In genomic region chr7:9100289-9100688, GRCh38 we compare ENCODE assay signal across 34 cellular contexts.
"Had no signal": no experiment of that assay in that cellular context is flagged by ENCODE, and none has a peak within 500 bp of the region (broad histone marks: within the 10 kb centered on the region; RNA-seq: fewer than 3 reads in every experiment).

No MANE protein-coding gene starts in this region.

- DNase-seq: activated B cell treated with CpG ODN at 0.5 μM for 24 hours; activated CD4-positive, alpha-beta memory T cell treated with anti-CD3 and anti-CD28 coated beads for 36 hours; activated CD4-positive, alpha-beta T cell treated with anti-CD3 and anti-CD28 coated beads for 48 hours; activated CD4-positive, alpha-beta T cell treated with anti-CD3 and anti-CD28 coated beads, Interleukin-2, amount 50 U/mL, for 1 hour; activated CD8-positive, alpha-beta memory T cell treated with anti-CD3 and anti-CD28 coated beads, Interleukin-2, amount 10 ng/mL, durations not matched to agents 7 days and 5 days; activated CD8-positive, alpha-beta memory T cell treated with anti-CD3 and anti-CD28 coated beads, Interleukin-2, amount 50 U/mL, for 4 hours; activated CD8-positive, alpha-beta T cell treated with anti-CD3 and anti-CD28 coated beads, Interleukin-2, amount 10 ng/mL, durations not matched to agents 7 days and 5 days; activated effector memory CD4-positive, alpha-beta T cell treated with anti-CD3 and anti-CD28 coated beads, Interleukin-2, amount 50 U/mL, for 16 hours; activated naive CD4-positive, alpha-beta T cell treated with anti-CD3 and anti-CD28 coated beads for 36 hours; activated naive CD8-positive, alpha-beta T cell treated with anti-CD3 and anti-CD28 coated beads for 36 hours; activated naive CD8-positive, alpha-beta T cell treated with anti-CD3 and anti-CD28 coated beads, Interleukin-2, amount 50 U/mL, for 24 hours; activated T-cell treated with anti-CD3 and anti-CD28 coated beads, Interleukin-2, amount 50 U/mL, for 1 hour; activated T-cell treated with anti-CD3 and anti-CD28 coated beads, Interleukin-2, amount 50 U/mL, for 48 hours; adrenal gland; amygdala; aorta; body of pancreas; caudate nucleus; colonic mucosa; effector CD8-positive, alpha-beta T cell; esophagus squamous epithelium; foreskin melanocyte; heart right ventricle; T-helper 17 cell; T1000; WERI-Rb-1 had no signal

- H3K27me3 Mint-ChIP-seq: activated B cell treated with CpG ODN at 0.5 μM for 24 hours; activated CD4-positive, alpha-beta memory T cell treated with anti-CD3 and anti-CD28 coated beads for 36 hours; activated CD8-positive, alpha-beta memory T cell treated with anti-CD3 and anti-CD28 coated beads, Interleukin-2, amount 10 ng/mL, durations not matched to agents 7 days and 5 days; activated naive CD4-positive, alpha-beta T cell treated with anti-CD3 and anti-CD28 coated beads, Interleukin-2, amount 50 U/mL, for 24 hours; activated naive CD8-positive, alpha-beta T cell treated with anti-CD3 and anti-CD28 coated beads for 36 hours; activated naive CD8-positive, alpha-beta T cell treated with anti-CD3 and anti-CD28 coated beads, Interleukin-2, amount 50 U/mL, for 24 hours; T-helper 17 cell had no signal

- H3K4me3 ChIP-seq: adrenal gland, body of pancreas, colonic mucosa, esophagus squamous epithelium, gastroesophageal sphincter, heart right ventricle had no signal

- H3K4me3 Mint-ChIP-seq: activated B cell treated with CpG ODN at 0.5 μM for 24 hours; activated CD4-positive, alpha-beta memory T cell treated with anti-CD3 and anti-CD28 coated beads for 36 hours; activated CD8-positive, alpha-beta memory T cell treated with anti-CD3 and anti-CD28 coated beads, Interleukin-2, amount 10 ng/mL, durations not matched to agents 7 days and 5 days; activated CD8-positive, alpha-beta T cell treated with anti-CD3 and anti-CD28 coated beads, Interleukin-2, amount 10 ng/mL, durations not matched to agents 7 days and 5 days; activated naive CD4-positive, alpha-beta T cell treated with anti-CD3 and anti-CD28 coated beads for 36 hours; activated naive CD4-positive, alpha-beta T cell treated with anti-CD3 and anti-CD28 coated beads, Interleukin-2, amount 50 U/mL, for 24 hours; activated naive CD8-positive, alpha-beta T cell treated with anti-CD3 and anti-CD28 coated beads for 36 hours; activated naive CD8-positive, alpha-beta T cell treated with anti-CD3 and anti-CD28 coated beads, Interleukin-2, amount 50 U/mL, for 24 hours; activated T-helper 1 cell treated with anti-CD3 and anti-CD28 coated beads, Interleukin-12 subunit alpha, Interleukin-12 subunit beta, Interleukin-2, Interleukin-4 antibody, amounts not matched to agents 30 ng/mL and 10 ng/mL and 1 ng/mL, durations not matched to agents 14 hours and 24 hours and 36 hours; T-helper 17 cell; T-helper 2 cell treated with Interferon-gamma antibody and Interleukin-4, amounts not matched to agents 5 μg/mL and 100 μg/mL, for 36 hours had no signal

- H3K4me1 ChIP-seq: adrenal gland, body of pancreas, colonic mucosa, esophagus squamous epithelium, gastroesophageal sphincter, heart right ventricle had no signal

- H3K9me3 ChIP-seq: adrenal gland, body of pancreas, colonic mucosa, esophagus squamous epithelium had no signal

- H3K27ac ChIP-seq: adrenal gland, body of pancreas, colonic mucosa, epithelial cell of prostate, esophagus squamous epithelium, gastroesophageal sphincter, heart right ventricle, WERI-Rb-1 had no signal

- H3K27ac Mint-ChIP-seq: activated B cell treated with CpG ODN at 0.5 μM for 24 hours; activated CD4-positive, alpha-beta memory T cell treated with anti-CD3 and anti-CD28 coated beads for 36 hours; activated CD8-positive, alpha-beta memory T cell treated with anti-CD3 and anti-CD28 coated beads, Interleukin-2, amount 10 ng/mL, durations not matched to agents 7 days and 5 days; activated CD8-positive, alpha-beta T cell treated with anti-CD3 and anti-CD28 coated beads, Interleukin-2, amount 10 ng/mL, durations not matched to agents 7 days and 5 days; activated naive CD4-positive, alpha-beta T cell treated with anti-CD3 and anti-CD28 coated beads for 36 hours; activated naive CD4-positive, alpha-beta T cell treated with anti-CD3 and anti-CD28 coated beads, Interleukin-2, amount 50 U/mL, for 24 hours; activated naive CD8-positive, alpha-beta T cell treated with anti-CD3 and anti-CD28 coated beads for 36 hours; activated naive CD8-positive, alpha-beta T cell treated with anti-CD3 and anti-CD28 coated beads, Interleukin-2, amount 50 U/mL, for 24 hours; activated T-helper 1 cell treated with anti-CD3 and anti-CD28 coated beads, Interleukin-12 subunit alpha, Interleukin-12 subunit beta, Interleukin-2, Interleukin-4 antibody, amounts not matched to agents 30 ng/mL and 10 ng/mL and 1 ng/mL, durations not matched to agents 14 hours and 24 hours and 36 hours; activated T-helper 2 cell treated with anti-CD3 and anti-CD28 coated beads, Interferon-gamma antibody, Interleukin-2, Interleukin-4, amounts not matched to agents 10 μg/mL and 5 μg/mL and 100 μg/mL, durations not matched to agents 14 hours and 24 hours and 36 hours; T-helper 17 cell; T-helper 2 cell treated with Interferon-gamma antibody and Interleukin-4, amounts not matched to agents 5 μg/mL and 100 μg/mL, for 36 hours had no signal

- H3K36me3 Mint-ChIP-seq: activated CD4-positive, alpha-beta memory T cell treated with anti-CD3 and anti-CD28 coated beads for 36 hours; activated CD8-positive, alpha-beta memory T cell treated with anti-CD3 and anti-CD28 coated beads, Interleukin-2, amount 10 ng/mL, durations not matched to agents 7 days and 5 days; activated naive CD4-positive, alpha-beta T cell treated with anti-CD3 and anti-CD28 coated beads, Interleukin-2, amount 50 U/mL, for 24 hours; activated naive CD8-positive, alpha-beta T cell treated with anti-CD3 and anti-CD28 coated beads for 36 hours had no signal

- H3K27me3 ChIP-seq: adrenal gland, body of pancreas, colonic mucosa, esophagus squamous epithelium, gastroesophageal sphincter, heart right ventricle had no signal

- H3K4me1 Mint-ChIP-seq: activated B cell treated with CpG ODN at 0.5 μM for 24 hours; activated CD8-positive, alpha-beta memory T cell treated with anti-CD3 and anti-CD28 coated beads, Interleukin-2, amount 10 ng/mL, durations not matched to agents 7 days and 5 days; activated naive CD4-positive, alpha-beta T cell treated with anti-CD3 and anti-CD28 coated beads, Interleukin-2, amount 50 U/mL, for 24 hours; activated naive CD8-positive, alpha-beta T cell treated with anti-CD3 and anti-CD28 coated beads for 36 hours; activated naive CD8-positive, alpha-beta T cell treated with anti-CD3 and anti-CD28 coated beads, Interleukin-2, amount 50 U/mL, for 24 hours; T-helper 17 cell had no signal

- H3K36me3 ChIP-seq: adrenal gland, colonic mucosa, esophagus squamous epithelium, gastroesophageal sphincter, heart right ventricle, WERI-Rb-1 had no signal

- FAIRE-seq: endometrium, endothelial cell of umbilical vein had no signal
